8 cellular contexts compared by ENCODE assay signal in the genomic region with DNA sequence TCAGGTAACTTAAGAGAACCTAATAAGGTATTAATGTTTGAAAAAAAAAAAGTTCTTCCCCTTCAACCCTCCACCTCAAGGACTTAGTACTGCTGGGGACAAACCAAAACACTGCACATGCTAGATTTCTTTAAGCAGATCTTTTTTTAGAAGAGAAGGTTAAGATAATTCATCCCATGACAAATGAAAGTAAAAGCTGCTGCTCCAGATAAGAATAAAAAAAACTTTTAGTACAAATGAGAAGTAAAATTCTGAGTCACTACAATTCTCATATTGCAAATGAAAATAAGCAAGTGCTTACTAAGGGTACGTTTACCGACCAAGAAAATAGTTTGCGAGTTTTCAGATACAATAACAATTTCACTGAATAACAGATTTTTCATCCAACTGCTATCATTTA. TPM values are rescaled to one million over a fixed set of nuclear protein-coding genes. Genes with fewer than 3 reads are reported as not detected.
DNase-seq lines count a peak whose midpoint lies in the region; ATAC-seq, FAIRE-seq and TF ChIP-seq lines count a peak whose summit lies in the region.

No MANE protein-coding gene starts in this region.

- H3K9me3 Mint-ChIP-seq in mesothelial cell of epicardium, result peaks cover 12% of the 10 kb centered on the region

- H3K27me3 ChIP-seq in Karpas-422 (ENCODE audit: low read length), result no peaks in the 10 kb centered on the region

- ATAC-seq in GM18499 (IDR thresholded peaks at IDR 0.05; ENCODE audit: insufficient read depth, unreplicated experiment), result peak; percentile 88
- ATAC-seq in GM21529 (IDR thresholded peaks at IDR 0.05; ENCODE audit: unreplicated experiment), result peak; percentile 80
- ATAC-seq in HG03571 (IDR thresholded peaks at IDR 0.05; ENCODE audit: unreplicated experiment), result peak; percentile 72
- ATAC-seq in mucosa of descending colon, result no peak

- no peak overlapping the region for H3K4me2 ChIP-seq in Karpas-422 (ENCODE audit: low read depth, low read length, poor library complexity, severe bottlenecking)

- DNase-seq in mesothelial cell of epicardium (ENCODE audit: low spot score in 2 of 2, unreplicated experiment in 2 of 2), result no peak
- no peak for DNase-seq in Ammon's horn (ENCODE audit: low spot score)
- no peak for DNase-seq in mucosa of descending colon
- no peak for DNase-seq in Karpas-422

- intact Hi-C loops in mucosa of descending colon (cut with DNase I, micrococcal nuclease), result no loop called here

- peaks cover 14% of the 10 kb centered on the region for H3K36me3 Mint-ChIP-seq in mesothelial cell of epicardium

- H3K9me3 ChIP-seq in mucosa of descending colon (no peaks in the 10 kb centered on the region), Karpas-422 (ENCODE audit: low read length) (peaks cover 8% of the 10 kb centered on the region)

- H3K27me3 Mint-ChIP-seq in mesothelial cell of epicardium (ENCODE audit: low read depth), result no peaks in the 10 kb centered on the region

- no peaks in the 10 kb centered on the region for H3K36me3 ChIP-seq in mucosa of descending colon (ENCODE audit: low read depth)
- no peaks in the 10 kb centered on the region for H3K36me3 ChIP-seq in Karpas-422 (ENCODE audit: insufficient read depth, low read length)

- FAIRE-seq in islet of Langerhans (lab: Jason Lieb, UNC), result peak; percentile 60

- no peak overlapping the region for H3K27ac Mint-ChIP-seq in mesothelial cell of epicardium

- H3K4me3 Mint-ChIP-seq in mesothelial cell of epicardium, result no peak overlapping the region

- H3K9me2 ChIP-seq in Karpas-422 (replicated peaks; ENCODE audit: insufficient read depth, low read length), result no peaks in the 10 kb centered on the region

- no peak overlapping the region for H3K27ac ChIP-seq in Karpas-422 (ENCODE audit: low read length)

- H2AFZ ChIP-seq in Karpas-422 (ENCODE audit: low read length), result no peak overlapping the region

- H3K4me1 ChIP-seq in mucosa of descending colon (ENCODE audit: low read depth), result peaks cover 2% of the 10 kb centered on the region
- H3K4me1 ChIP-seq in Karpas-422 (ENCODE audit: low read length), result peaks cover 8% of the 10 kb centered on the region

- no peak overlapping the region for H3K9ac ChIP-seq in Karpas-422 (ENCODE audit: low read length)

- TF ChIP-seq CTCF in mesothelial cell of epicardium (IDR thresholded peaks at IDR 0.05; ENCODE audit: unreplicated experiment) (no peak), mucosa of descending colon (IDR thresholded peaks at IDR 0.05) (no peak)

- no peaks in the 10 kb centered on the region for H4K20me1 ChIP-seq in Karpas-422 (ENCODE audit: insufficient read depth, low read depth, low read length)

- H3K4me3 ChIP-seq in mucosa of descending colon (no peak overlapping the region), Karpas-422 (ENCODE audit: low read length) (no peak overlapping the region)

- H3K79me2 ChIP-seq in Karpas-422 (ENCODE audit: low read length), result peaks cover 97% of the 10 kb centered on the region

- peaks cover 14% of the 10 kb centered on the region for H3K4me1 Mint-ChIP-seq in mesothelial cell of epicardium

RNA-seq across cellular contexts. Expression of gene STAM2, which starts 8.9 kb away (rescaled TPM):
- total RNA-seq in mesothelial cell of epicardium, result 29.0 to 30.4 TPM (median 30.3 TPM) in 3 replicates
- total RNA-seq in mucosa of descending colon, result 10 to 100 TPM; 38.8 to 45.8 (median 41.7) TPM
- total RNA-seq in Karpas-422 (2014; rRNA removed; shearing (Covaris generic); ENCODE audit: low replicate concordance), result 18.8 and 31.0 TPM in 2 replicates
